1 cellular context compared by ENCODE assay signal in genomic region chr5:90480699-90481098, GRCh38.
TF ChIP-seq lines count a peak whose summit lies in the region.

No MANE protein-coding gene starts in this region.

TF ChIP-seq in H1, 55 proteins besides CTCF, POLR2A, EP300 and RAD21:
- TF ChIP-seq MAFK (IDR thresholded peaks at IDR 0.05; ENCODE audit: low read depth, low read length) (0 out of 2 replicates have a peak, but pooled peaks have one; percentile 23), RBBP5 (IDR thresholded peaks at IDR 0.05; ENCODE audit: borderline replicate concordance, low read depth, low read length) (no peak), TAF7 (optimal IDR thresholded peaks at IDR 0.05; ENCODE audit: borderline replicate concordance, low read depth, low read length) (no peak), EGR1 (IDR thresholded peaks at IDR 0.05; ENCODE audit: borderline replicate concordance, low read depth, low read length) (no peak), CTBP2 (IDR thresholded peaks at IDR 0.05; ENCODE audit: borderline replicate concordance, insufficient read depth, insufficient read length, low read length) (no peak), CBX5 (IDR thresholded peaks at IDR 0.05; ENCODE audit: low read depth, low read length) (no peak), HDAC6 (IDR thresholded peaks at IDR 0.05; ENCODE audit: low read depth, low read length) (no peak), SRF (IDR thresholded peaks at IDR 0.05; ENCODE audit: low read depth, low read length) (no peak), BACH1 (IDR thresholded peaks at IDR 0.05; ENCODE audit: low read length) (peak; percentile 50; the same call in 1 of the 2 replicates)
